In genomic region chr17:46121841-46122485, GRCh38 we compare ENCODE assay signal across 12 cellular contexts.
DNase-seq lines count a peak whose midpoint lies in the region; ATAC-seq and TF ChIP-seq lines count a peak whose summit lies in the region.
"Had no signal": no experiment of that assay in that cellular context is flagged by ENCODE, and none has a peak within 500 bp of the region (broad histone marks: within the 10 kb centered on the region; RNA-seq: fewer than 3 reads in every experiment).

No MANE protein-coding gene starts in this region.

- H3K4me1 Mint-ChIP-seq in activated CD8-positive, alpha-beta T cell treated with anti-CD3 and anti-CD28 coated beads for 36 hours (ENCODE audit: low read depth) = peaks cover 81% of the 10 kb centered on the region
- peaks cover 70 to 79% of the 10 kb centered on the region in 2 donors for H3K4me1 Mint-ChIP-seq in natural killer cell treated with Interleukin-12 subunit alpha and Interleukin-12 subunit beta and Interleukin-15 and Interleukin-18, amount 100 ng/mL, for 72 hours (ENCODE audit: low read depth in 2 of 2)

- DNase-seq in GM10248 (ENCODE audit: extremely low spot score) = peak; percentile 32
- peak; percentile 19 for DNase-seq in GM19238 (ENCODE audit: insufficient read length, low spot score)
- DNase-seq in activated CD8-positive, alpha-beta T cell treated with anti-CD3 and anti-CD28 coated beads for 36 hours = peak; percentile 43
- no peak for DNase-seq in natural killer cell treated with Interleukin-12 subunit alpha and Interleukin-12 subunit beta and Interleukin-15 and Interleukin-18, amount 100 ng/mL, for 72 hours (ENCODE audit: low spot score)
- no peak for DNase-seq in SKM-1 treated with dmso at 0.1 percent for 144 hours (lab: John Stamatoyannopoulos, UW; ENCODE audit: unreplicated experiment)
- no peak for DNase-seq in T-helper 9 cell
- DNase-seq in NCI-H446 (lab: John Stamatoyannopoulos, UW) = no peak
- DNase-seq: activated CD8-positive, alpha-beta memory T cell treated with anti-CD3 and anti-CD28 coated beads, Interleukin-2, amount 50 U/mL, for 4 hours; midbrain; NCI-H2171; PC-3; retina had no signal

- intact Hi-C loops in activated CD8-positive, alpha-beta T cell treated with anti-CD3 and anti-CD28 coated beads for 36 hours (cut with micrococcal nuclease) = loop anchor here (2.0 to 5.0 kb wide), 3 partner anchors 25 to 55 kb away; no protein-coding TSS in a partner anchor

- no peak for TF ChIP-seq CTCF in GM10248 (IDR thresholded peaks at IDR 0.05; ENCODE audit: control extremely low read depth, extremely low read depth, low read depth, missing control alignments)
- TF ChIP-seq CTCF in activated CD8-positive, alpha-beta T cell treated with anti-CD3 and anti-CD28 coated beads for 36 hours (IDR thresholded peaks at IDR 0.05) = no peak

- H3K27ac Mint-ChIP-seq in activated CD8-positive, alpha-beta T cell treated with anti-CD3 and anti-CD28 coated beads for 36 hours = peak overlapping the region; percentile 62
- H3K27ac Mint-ChIP-seq in natural killer cell treated with Interleukin-12 subunit alpha and Interleukin-12 subunit beta and Interleukin-15 and Interleukin-18, amount 100 ng/mL, for 72 hours = peak overlapping the region; percentile 31 to 57

- H3K27me3 Mint-ChIP-seq in activated CD8-positive, alpha-beta T cell treated with anti-CD3 and anti-CD28 coated beads for 36 hours = no peaks in the 10 kb centered on the region
- no peaks in the 10 kb centered on the region for H3K27me3 Mint-ChIP-seq in natural killer cell treated with Interleukin-12 subunit alpha and Interleukin-12 subunit beta and Interleukin-15 and Interleukin-18, amount 100 ng/mL, for 72 hours

- peak; percentile 74 for ATAC-seq in activated CD8-positive, alpha-beta T cell treated with anti-CD3 and anti-CD28 coated beads for 36 hours
- ATAC-seq in natural killer cell treated with Interleukin-12 subunit alpha and Interleukin-12 subunit beta and Interleukin-15 and Interleukin-18, amount 100 ng/mL, for 72 hours = peak; percentile 60 to 75
- ATAC-seq: PC-3 had no signal

- H3K4me3 Mint-ChIP-seq in activated CD8-positive, alpha-beta T cell treated with anti-CD3 and anti-CD28 coated beads for 36 hours = peak overlapping the region; percentile 34
- peak overlapping the region; percentile 31 for H3K4me3 Mint-ChIP-seq in natural killer cell treated with Interleukin-12 subunit alpha and Interleukin-12 subunit beta and Interleukin-15 and Interleukin-18, amount 100 ng/mL, for 72 hours

- peaks cover 23% of the 10 kb centered on the region for H3K36me3 Mint-ChIP-seq in activated CD8-positive, alpha-beta T cell treated with anti-CD3 and anti-CD28 coated beads for 36 hours (ENCODE audit: low read depth)
- peaks cover 6% of the 10 kb centered on the region for H3K36me3 Mint-ChIP-seq in natural killer cell treated with Interleukin-12 subunit alpha and Interleukin-12 subunit beta and Interleukin-15 and Interleukin-18, amount 100 ng/mL, for 72 hours

- CTCF ChIA-PET in GM10248 (lab: Yijun Ruan, JAX) = interaction anchor here (0.9 to 2.3 kb wide), 3 partner anchors 10 to 24 kb away, joined by 3 to 11 read pairs (median 3); no protein-coding TSS in a partner anchor
- CTCF ChIA-PET in activated CD8-positive, alpha-beta T cell treated with anti-CD3 and anti-CD28 coated beads for 36 hours (lab: Charles Lee) = interaction anchor here (1.2 to 3.1 kb wide), 3 partner anchors 39 to 91 kb away, joined by 5 to 10 read pairs (median 5); no protein-coding TSS in a partner anchor

- no peaks in the 10 kb centered on the region for H3K9me3 Mint-ChIP-seq in activated CD8-positive, alpha-beta T cell treated with anti-CD3 and anti-CD28 coated beads for 36 hours
- H3K9me3 Mint-ChIP-seq in natural killer cell treated with Interleukin-12 subunit alpha and Interleukin-12 subunit beta and Interleukin-15 and Interleukin-18, amount 100 ng/mL, for 72 hours = peaks cover 3% of the 10 kb centered on the region

- POLR2A ChIA-PET in GM10248 (lab: Yijun Ruan, JAX) = no interaction called here
- POLR2A ChIA-PET in activated CD8-positive, alpha-beta T cell treated with anti-CD3 and anti-CD28 coated beads for 36 hours (lab: Charles Lee) = interaction anchor here (0.7 to 2.2 kb wide), 2 partner anchors 18 to 23 kb away, joined by 3 to 7 read pairs; no protein-coding TSS in a partner anchor

Comparison
In these comparisons a context has a peak if more than half of its experiments do, and no peak if none do; other contexts are left out.
1. DNase-seq: peak in GM10248 (single experiment), GM19238 (single experiment) and activated CD8-positive, alpha-beta T cell treated with anti-CD3 and anti-CD28 coated beads for 36 hours (single experiment); none in natural killer cell treated with Interleukin-12 subunit alpha and Interleukin-12 subunit beta and Interleukin-15 and Interleukin-18, amount 100 ng/mL, for 72 hours (single experiment), SKM-1 treated with dmso at 0.1 percent for 144 hours (single experiment), T-helper 9 cell (single experiment) and NCI-H446 (0 of 2).